Comparison of ENCODE assay signal across 16 cellular contexts in the genomic region with DNA sequence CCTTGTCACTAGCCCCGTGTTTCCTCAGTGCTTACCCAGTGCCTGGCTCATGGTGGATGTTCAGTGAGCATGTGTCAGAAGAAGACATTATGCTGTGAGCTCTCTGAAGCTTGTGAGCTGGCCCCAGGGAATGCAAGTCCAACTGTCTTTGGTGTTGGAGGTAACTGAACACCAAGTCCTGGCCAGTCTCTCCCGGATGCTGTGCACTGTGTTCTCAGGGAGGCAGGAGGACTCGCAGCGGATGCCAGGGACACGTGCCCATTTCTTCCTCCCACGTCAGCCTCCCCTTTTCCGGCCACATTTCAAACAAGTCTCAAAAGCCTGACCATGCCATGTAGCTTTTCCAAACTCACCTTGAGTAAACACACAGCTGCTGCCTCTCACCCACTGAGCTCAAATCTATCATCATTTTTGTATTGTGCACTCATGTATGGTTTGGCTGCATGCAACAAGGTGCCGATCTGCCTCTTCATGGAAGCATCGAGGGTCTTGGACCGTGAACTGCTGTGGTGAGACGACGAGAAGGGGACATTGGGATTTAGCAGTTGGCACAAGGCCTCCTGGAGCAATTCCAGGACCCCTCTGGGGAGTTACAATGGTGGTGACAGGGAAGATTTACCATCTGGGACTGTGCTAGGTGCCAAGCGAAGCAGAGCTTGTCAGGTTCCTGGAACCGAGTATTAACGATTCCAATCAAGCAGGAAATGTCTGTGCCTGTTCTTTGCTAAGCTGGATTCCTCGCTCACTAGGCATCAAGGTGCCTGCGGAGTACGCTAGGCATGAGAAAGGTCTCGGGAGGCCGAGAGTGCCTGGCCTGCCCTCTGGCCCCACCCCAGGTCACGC. TPM values are rescaled to one million over a fixed set of nuclear protein-coding genes. Genes with fewer than 3 reads are reported as not detected.
DNase-seq lines count a peak whose midpoint lies in the region; ATAC-seq and TF ChIP-seq lines count a peak whose summit lies in the region.
"Had no signal": no experiment of that assay in that cellular context is flagged by ENCODE, and none has a peak within 500 bp of the region (broad histone marks: within the 10 kb centered on the region; RNA-seq: fewer than 3 reads in every experiment).

No MANE protein-coding gene starts in this region.

- no peak overlapping the region for H3K4me3 Mint-ChIP-seq in GM23338
- H3K4me3 Mint-ChIP-seq: stimulated activated memory B cell treated with anti-CD40 and anti-IgM and Interleukin-4, amounts not matched to agents 10 μg/mL and 1 μg/mL and 100 μg/mL, for 72 hours had no signal

- H3K4me1 Mint-ChIP-seq in GM23338: peaks cover 25% of the 10 kb centered on the region

- H3K9me2 ChIP-seq in GM23338 (ENCODE audit: insufficient read depth): peaks cover 12% of the 10 kb centered on the region

- DNase-seq in GM23338 (ENCODE audit: low spot score) (no peak), NCI-H2171 treated with DMSO at 0.1 percent for 48 hours (lab: John Stamatoyannopoulos, UW) (peak; percentile 94), HK-2 (ENCODE audit: unreplicated experiment) (no peak), HuH-7.5 (ENCODE audit: low spot score) (no peak)
- no peak for DNase-seq in effector memory CD4-positive, alpha-beta T cell
- DNase-seq in activated CD4-positive, alpha-beta T cell treated with anti-CD3 and anti-CD28 coated beads, Interleukin-2, amount 50 U/mL, for 48 hours: no peak
- DNase-seq: activated CD8-positive, alpha-beta memory T cell treated with anti-CD3 and anti-CD28 coated beads for 24 hours; Calu3; effector CD8-positive, alpha-beta T cell; mesenchymal stem cell had no signal

- H3K27ac ChIP-seq in GM23338 (ENCODE audit: low read depth): no peak overlapping the region
- peak overlapping the region; percentile 79 for H3K27ac ChIP-seq in effector memory CD4-positive, alpha-beta T cell (ENCODE audit: insufficient read depth, low read length, poor library complexity, severe bottlenecking)
- H3K27ac ChIP-seq in stomach smooth muscle (ENCODE audit: low read length): peak overlapping the region; percentile 64
- H3K27ac ChIP-seq: hepatocyte, parathyroid adenoma had no signal

- H3K27ac Mint-ChIP-seq in GM23338: no peak overlapping the region
- H3K27ac Mint-ChIP-seq: stimulated activated memory B cell treated with anti-CD40 and anti-IgM and Interleukin-4, amounts not matched to agents 10 μg/mL and 1 μg/mL and 100 μg/mL, for 72 hours had no signal

- H3K36me3 Mint-ChIP-seq in GM23338 (ENCODE audit: low read depth): no peaks in the 10 kb centered on the region; the same call in 2 of the 3 replicates
- H3K36me3 Mint-ChIP-seq: stimulated activated memory B cell treated with anti-CD40 and anti-IgM and Interleukin-4, amounts not matched to agents 10 μg/mL and 1 μg/mL and 100 μg/mL, for 72 hours had no signal

- H3K4me2 ChIP-seq in GM23338: no peak overlapping the region
- H3K4me2 ChIP-seq: hepatocyte had no signal

- H3K36me3 ChIP-seq in GM23338 (ENCODE audit: insufficient read depth) (no peaks in the 10 kb centered on the region), stomach smooth muscle (ENCODE audit: control insufficient read depth in 2 of 2, insufficient read depth in 2 of 2, low read length in 2 of 2) (no peaks in the 10 kb centered on the region)
- no peaks in the 10 kb centered on the region for H3K36me3 ChIP-seq in effector memory CD4-positive, alpha-beta T cell (ENCODE audit: control insufficient read depth, insufficient read depth, low read length)

- peak overlapping the region; percentile 38; the same call in 1 of the 2 replicates for H2AFZ ChIP-seq in GM23338
- H2AFZ ChIP-seq: hepatocyte, parathyroid adenoma had no signal

- no peaks in the 10 kb centered on the region for H3K9me3 ChIP-seq in effector memory CD4-positive, alpha-beta T cell (ENCODE audit: control insufficient read depth, low read length)
- H3K9me3 ChIP-seq in stomach smooth muscle (ENCODE audit: control insufficient read depth in 2 of 2, low read length in 2 of 2): no peaks in the 10 kb centered on the region

- H3K4me1 ChIP-seq in GM23338 (ENCODE audit: insufficient read depth): peaks cover 5% of the 10 kb centered on the region
- peaks cover 39% of the 10 kb centered on the region for H3K4me1 ChIP-seq in effector memory CD4-positive, alpha-beta T cell (ENCODE audit: control insufficient read depth, insufficient read depth, low read length, poor library complexity, severe bottlenecking)
- peaks cover 10% of the 10 kb centered on the region for H3K4me1 ChIP-seq in stomach smooth muscle (ENCODE audit: control insufficient read depth, insufficient read depth, low read length)
- H3K4me1 ChIP-seq: parathyroid adenoma had no signal

- peak overlapping the region in 1 of 2 donors; percentile 13 for H3K9ac ChIP-seq in stomach smooth muscle (ENCODE audit: low read length in 2 of 2)
- H3K9ac ChIP-seq: parathyroid adenoma had no signal

- H3K9me3 Mint-ChIP-seq in GM23338: no peaks in the 10 kb centered on the region
- H3K9me3 Mint-ChIP-seq: stimulated activated memory B cell treated with anti-CD40 and anti-IgM and Interleukin-4, amounts not matched to agents 10 μg/mL and 1 μg/mL and 100 μg/mL, for 72 hours had no signal

- ATAC-seq in GM23338 (no peak), GM19035 (IDR thresholded peaks at IDR 0.05; ENCODE audit: unreplicated experiment) (no peak)
- ATAC-seq: GM12878; stimulated activated memory B cell treated with anti-CD40 and anti-IgM and Interleukin-4, amounts not matched to agents 10 μg/mL and 1 μg/mL and 100 μg/mL, for 72 hours had no signal

- no peaks in the 10 kb centered on the region for H3K79me2 ChIP-seq in GM23338 (replicated peaks; ENCODE audit: insufficient read depth)
- H3K79me2 ChIP-seq: hepatocyte, parathyroid adenoma had no signal

- H3K4me3 ChIP-seq in GM23338 (no peak overlapping the region), stomach smooth muscle (ENCODE audit: low read length in 2 of 2) (peak overlapping the region in 1 of 2 donors; percentile 49)
- H3K4me3 ChIP-seq in effector memory CD4-positive, alpha-beta T cell (ENCODE audit: insufficient read depth, low read depth, low read length, poor library complexity, severe bottlenecking): no peak overlapping the region
- H3K4me3 ChIP-seq: GM12878, hepatocyte had no signal

- no peak for TF ChIP-seq CTCF in GM23338 (conservative IDR thresholded peaks at IDR 0.05; ENCODE audit: low read depth in 2 of 2)

- peaks cover 13% of the 10 kb centered on the region for H3K27me3 Mint-ChIP-seq in GM23338 (ENCODE audit: insufficient read depth, low read depth, poor library complexity)
- H3K27me3 Mint-ChIP-seq: stimulated activated memory B cell treated with anti-CD40 and anti-IgM and Interleukin-4, amounts not matched to agents 10 μg/mL and 1 μg/mL and 100 μg/mL, for 72 hours had no signal

- H4K20me1 ChIP-seq in GM23338 (replicated peaks; ENCODE audit: insufficient read depth): no peaks in the 10 kb centered on the region

- H3K27me3 ChIP-seq in GM23338 (ENCODE audit: insufficient read depth) (no peaks in the 10 kb centered on the region), stomach smooth muscle (ENCODE audit: control insufficient read depth in 1 of 2, insufficient read depth in 2 of 2, low read length in 2 of 2) (no peaks in the 10 kb centered on the region)
- no peaks in the 10 kb centered on the region for H3K27me3 ChIP-seq in effector memory CD4-positive, alpha-beta T cell (replicated peaks; ENCODE audit: control insufficient read depth, insufficient read depth, low read length, poor library complexity, severe bottlenecking)
- H3K27me3 ChIP-seq: hepatocyte had no signal

- no peaks in the 10 kb centered on the region for H3F3A ChIP-seq in GM23338 (replicated peaks; ENCODE audit: low read depth)

TF ChIP-seq in GM23338, 12 proteins besides CTCF, POLR2A, EP300 and RAD21 (continues in another document):
- TF ChIP-seq, protein P1, sequence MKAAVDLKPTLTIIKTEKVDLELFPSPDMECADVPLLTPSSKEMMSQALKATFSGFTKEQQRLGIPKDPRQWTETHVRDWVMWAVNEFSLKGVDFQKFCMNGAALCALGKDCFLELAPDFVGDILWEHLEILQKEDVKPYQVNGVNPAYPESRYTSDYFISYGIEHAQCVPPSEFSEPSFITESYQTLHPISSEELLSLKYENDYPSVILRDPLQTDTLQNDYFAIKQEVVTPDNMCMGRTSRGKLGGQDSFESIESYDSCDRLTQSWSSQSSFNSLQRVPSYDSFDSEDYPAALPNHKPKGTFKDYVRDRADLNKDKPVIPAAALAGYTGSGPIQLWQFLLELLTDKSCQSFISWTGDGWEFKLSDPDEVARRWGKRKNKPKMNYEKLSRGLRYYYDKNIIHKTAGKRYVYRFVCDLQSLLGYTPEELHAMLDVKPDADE (IDR thresholded peaks at IDR 0.05): no peak
- TF ChIP-seq ZNF331 (CRISPR knock-in tag; IDR thresholded peaks at IDR 0.05; ENCODE audit: low read depth): no peak

RNA-seq across cellular contexts. Expression of a gene that starts 44.4 kb away (rescaled TPM):
- 4.7 and 5.6 TPM in 2 replicates for total RNA-seq in GM23338 (2014; rRNA removed; shearing (Covaris generic))
- 2.9 and 4.4 TPM in 2 replicates for polyA plus RNA-seq in GM23338 (2016; fragmentation: Nextera tagmentation; extraction: Ambion mirVana)
